In genomic region chr2:84516234-84516986, GRCh38 we compare ENCODE assay signal across 8 cellular contexts. TPM values are rescaled to one million over a fixed set of nuclear protein-coding genes. Genes with fewer than 3 reads are reported as not detected.
DNase-seq lines count a peak whose midpoint lies in the region; ATAC-seq and TF ChIP-seq lines count a peak whose summit lies in the region.

Gene DNAH6 (plus strand): TSS chr2:84516498. CDS start chr2:84517827, 1,329 bp downstream.

- DNase-seq in NCI-H1048 (lab: John Stamatoyannopoulos, UW): peak; percentile 77
- peak; percentile 80 for DNase-seq in amniotic stem cell (lab: John Stamatoyannopoulos, UW)
- peak; percentile 87 to 94 for DNase-seq in heart right ventricle
- DNase-seq in trophoblast cell: peak; percentile 96 to 97
- peak; percentile 93 to 94 for DNase-seq in tibial artery

- H3K79me2 ChIP-seq in trophoblast cell (ENCODE audit: control insufficient read depth, insufficient read depth, low read length, poor library complexity): no peaks in the 10 kb centered on the region

- POLR2A ChIA-PET in HEK293 (lab: Yijun Ruan, JAX): no interaction called here

- H3K27ac ChIP-seq in HEK293 (ENCODE audit: extremely low read depth, low read depth, low read length): no peak within 1 kb of the TSS
- H3K27ac ChIP-seq in heart right ventricle: peak within 1 kb of the TSS in 2 of 10 donors; percentile 11 to 20
- H3K27ac ChIP-seq in trophoblast cell (ENCODE audit: low read depth, low read length): no peak within 1 kb of the TSS
- H3K27ac ChIP-seq in tibial artery: no peak within 1 kb of the TSS

- peaks cover 11% of the 10 kb centered on the region for H3K9me3 Mint-ChIP-seq in T-helper 1 cell treated with Interleukin-12 subunit alpha and Interleukin-12 subunit beta and Interleukin-4 antibody, amounts not matched to agents 30 μg/mL and 1 μg/mL, for 36 hours

- no peak within 1 kb of the TSS for H2BK120ac ChIP-seq in trophoblast cell (ENCODE audit: insufficient read depth, low read length, poor library complexity)

- H3K36me3 Mint-ChIP-seq in T-helper 1 cell treated with Interleukin-12 subunit alpha and Interleukin-12 subunit beta and Interleukin-4 antibody, amounts not matched to agents 30 μg/mL and 1 μg/mL, for 36 hours (ENCODE audit: low read depth): no peaks in the 10 kb centered on the region

- no peak within 1 kb of the TSS for H3K4ac ChIP-seq in trophoblast cell (ENCODE audit: low read depth, low read length)

- H3K14ac ChIP-seq in trophoblast cell (ENCODE audit: low read length): no peak within 1 kb of the TSS

- H4K12ac ChIP-seq in trophoblast cell (ENCODE audit: low read depth, low read length): no peak within 1 kb of the TSS

- peak; percentile 99 to 100 (median 100) for ATAC-seq in heart right ventricle

- no peak within 1 kb of the TSS for H4K8ac ChIP-seq in trophoblast cell (ENCODE audit: low read depth, low read length)

- H3K9me3 ChIP-seq in ES-I3 (ENCODE audit: control insufficient read depth, insufficient read depth, low read length) (peaks cover 5% of the 10 kb centered on the region; the same call in 1 of the 2 replicates), HEK293 (ENCODE audit: control insufficient read depth, insufficient read depth, low read depth, low read length) (no peaks in the 10 kb centered on the region), heart right ventricle (peaks cover 0 to 11% (median 0%) of the 10 kb centered on the region in 11 donors), trophoblast cell (ENCODE audit: insufficient read depth, low read depth, low read length) (no peaks in the 10 kb centered on the region), tibial artery (peaks cover 0 to 3% (median 0%) of the 10 kb centered on the region in 3 donors)

- no peaks in the 10 kb centered on the region for H3K4me1 ChIP-seq in ES-I3 (ENCODE audit: insufficient read depth, low read length)
- no peaks in the 10 kb centered on the region for H3K4me1 ChIP-seq in HEK293 (ENCODE audit: control insufficient read depth, insufficient read depth, low read length)
- peaks cover 0 to 9% (median 4%) of the 10 kb centered on the region in 9 donors for H3K4me1 ChIP-seq in heart right ventricle
- no peaks in the 10 kb centered on the region for H3K4me1 ChIP-seq in trophoblast cell (ENCODE audit: control insufficient read depth in 1 of 2, insufficient read depth in 2 of 2, low read length in 2 of 2)
- H3K4me1 ChIP-seq in tibial artery: peaks cover 0 to 8% (median 3%) of the 10 kb centered on the region in 4 donors

- H3K4me3 ChIP-seq in HEK293 (ENCODE audit: low read depth, low read length) (peak within 1 kb of the TSS; percentile 47), heart right ventricle (peak within 1 kb of the TSS in 9 of 10 donors; percentile 31 to 59 (median 55)), trophoblast cell (ENCODE audit: low read depth, low read length) (no peak within 1 kb of the TSS), tibial artery (peak within 1 kb of the TSS; percentile 47 to 54)

- no peak within 1 kb of the TSS for H2BK12ac ChIP-seq in trophoblast cell (ENCODE audit: low read length)

- H3K4me2 ChIP-seq in trophoblast cell (ENCODE audit: low read length): peak within 1 kb of the TSS; percentile 76

- peaks cover 5% of the 10 kb centered on the region for H3K4me1 Mint-ChIP-seq in T-helper 1 cell treated with Interleukin-12 subunit alpha and Interleukin-12 subunit beta and Interleukin-4 antibody, amounts not matched to agents 30 μg/mL and 1 μg/mL, for 36 hours (ENCODE audit: low read depth)

- H4K91ac ChIP-seq in trophoblast cell (ENCODE audit: low read depth, low read length): no peak within 1 kb of the TSS

- no peak within 1 kb of the TSS for H3K18ac ChIP-seq in trophoblast cell (ENCODE audit: low read length)

- no peak within 1 kb of the TSS for H3K23ac ChIP-seq in trophoblast cell (ENCODE audit: low read length)

- peaks cover 0 to 4% (median 0%) of the 10 kb centered on the region in 7 donors for H3K27me3 ChIP-seq in heart right ventricle
- H3K27me3 ChIP-seq in trophoblast cell (ENCODE audit: insufficient read depth, low read length): no peaks in the 10 kb centered on the region
- no peaks in the 10 kb centered on the region for H3K27me3 ChIP-seq in tibial artery

- H3K9ac ChIP-seq in ES-I3 (ENCODE audit: low read depth, low read length): peak within 1 kb of the TSS; percentile 49; the same call in 1 of the 2 replicates
- no peak within 1 kb of the TSS for H3K9ac ChIP-seq in trophoblast cell (ENCODE audit: low read length)

- H2BK5ac ChIP-seq in trophoblast cell (ENCODE audit: low read depth, low read length, poor library complexity): no peak within 1 kb of the TSS

- no peaks in the 10 kb centered on the region for H3K36me3 ChIP-seq in ES-I3 (ENCODE audit: insufficient read depth, low read length)
- H3K36me3 ChIP-seq in HEK293 (ENCODE audit: control insufficient read depth in 2 of 2, insufficient read depth in 1 of 2, low read length in 2 of 2): no peaks in the 10 kb centered on the region
- H3K36me3 ChIP-seq in heart right ventricle: no peaks in the 10 kb centered on the region
- H3K36me3 ChIP-seq in trophoblast cell (ENCODE audit: control insufficient read depth in 1 of 2, insufficient read depth in 2 of 2, low read length in 2 of 2): no peaks in the 10 kb centered on the region
- no peaks in the 10 kb centered on the region for H3K36me3 ChIP-seq in tibial artery

- no peak within 1 kb of the TSS for H2AK5ac ChIP-seq in trophoblast cell (ENCODE audit: low read length)

- no peaks in the 10 kb centered on the region for H3K79me1 ChIP-seq in trophoblast cell (ENCODE audit: low read length)

- peak within 1 kb of the TSS; percentile 61 for H2AFZ ChIP-seq in trophoblast cell (ENCODE audit: insufficient read depth, low read length, poor library complexity)

- peak within 1 kb of the TSS; percentile 79 for H3K4me3 Mint-ChIP-seq in T-helper 1 cell treated with Interleukin-12 subunit alpha and Interleukin-12 subunit beta and Interleukin-4 antibody, amounts not matched to agents 30 μg/mL and 1 μg/mL, for 36 hours

- peak within 1 kb of the TSS; percentile 60 for H3K27ac Mint-ChIP-seq in T-helper 1 cell treated with Interleukin-12 subunit alpha and Interleukin-12 subunit beta and Interleukin-4 antibody, amounts not matched to agents 30 μg/mL and 1 μg/mL, for 36 hours

- TF ChIP-seq CTCF in HEK293 (tag by site-specific recombination; IDR thresholded peaks at IDR 0.05) (no peak), heart right ventricle (IDR thresholded peaks at IDR 0.05) (no peak), tibial artery (IDR thresholded peaks at IDR 0.05) (no peak)

- H3K27me3 Mint-ChIP-seq in T-helper 1 cell treated with Interleukin-12 subunit alpha and Interleukin-12 subunit beta and Interleukin-4 antibody, amounts not matched to agents 30 μg/mL and 1 μg/mL, for 36 hours (ENCODE audit: low read depth): peaks cover 28% of the 10 kb centered on the region

- CTCF ChIA-PET in HEK293 (lab: Yijun Ruan, JAX): interaction anchor here (0.6 to 1.7 kb wide), 2 partner anchors 10 to 106 kb away, joined by 4 read pairs; no protein-coding TSS in a partner anchor

- intact Hi-C loops in heart right ventricle (cut with DNase I) (no loop called here), tibial artery (cut with DNase I; ENCODE audit: low total_unique reads) (no loop called here)

- WGBS in heart right ventricle, 2 donors: 9 to 10% methylated on average over 31 of the region's 31 CpGs
- no CpG with 5 or more reads among the region's 31 CpGs for WGBS in trophoblast cell (ENCODE audit: extremely low coverage, insufficient coverage, insufficient read length)

TF ChIP-seq in HEK293, 187 proteins besides CTCF, POLR2A, EP300 and RAD21 (continues in another document):
- TF ChIP-seq ZNF169 (tag by site-specific recombination; IDR thresholded peaks at IDR 0.05) (no peak), SCRT2 (tag by site-specific recombination; IDR thresholded peaks at IDR 0.05) (peak; percentile 88), SP2 (tag by site-specific recombination; IDR thresholded peaks at IDR 0.05) (peak; percentile 75), ZNF132 (tag by site-specific recombination; IDR thresholded peaks at IDR 0.05; ENCODE audit: borderline replicate concordance) (no peak), OSR2 (tag by site-specific recombination; IDR thresholded peaks at IDR 0.05) (peak; percentile 85), MYNN (tag by site-specific recombination; IDR thresholded peaks at IDR 0.05; ENCODE audit: borderline replicate concordance) (peak; percentile 85), ZNF843 (tag by site-specific recombination; IDR thresholded peaks at IDR 0.05) (no peak), ZNF366 (tag by site-specific recombination; conservative IDR thresholded peaks at IDR 0.05) (peak; percentile 32; the same call in 1 of the 2 replicates), WT1 (tag by site-specific recombination; IDR thresholded peaks at IDR 0.05) (no peak), ZBTB17 (tag by site-specific recombination; IDR thresholded peaks at IDR 0.05) (peak; percentile 80), ATF2 (tag by site-specific recombination; IDR thresholded peaks at IDR 0.05; ENCODE audit: low read depth) (no peak), ZNF26 (tag by site-specific recombination; IDR thresholded peaks at IDR 0.05) (no peak), ZNF629 (tag by site-specific recombination; IDR thresholded peaks at IDR 0.05) (peak; percentile 35; the same call in 1 of the 2 replicates)

RNA-seq across cellular contexts. Expression of gene DNAH6, which starts in this region (rescaled TPM):
- under 1 TPM in 9 of 10 donors, not detected in 1; 0.08 to 0.49 (median 0.25) TPM for total RNA-seq in heart right ventricle
- under 1 TPM; 0.03 to 0.07 TPM for polyA plus RNA-seq in heart right ventricle
- polyA plus RNA-seq in trophoblast cell (2013): 0.21 and 0.36 TPM in 2 replicates

Comparison
In these comparisons a context has a peak if more than half of its experiments do, and no peak if none do; other contexts are left out.
1. Peak in DNase-seq, ATAC-seq and H3K4me3 ChIP-seq in heart right ventricle; RNA of the gene not detected or under 1 TPM.